ENCODE assay signal across 25 cellular contexts in the genomic region with DNA sequence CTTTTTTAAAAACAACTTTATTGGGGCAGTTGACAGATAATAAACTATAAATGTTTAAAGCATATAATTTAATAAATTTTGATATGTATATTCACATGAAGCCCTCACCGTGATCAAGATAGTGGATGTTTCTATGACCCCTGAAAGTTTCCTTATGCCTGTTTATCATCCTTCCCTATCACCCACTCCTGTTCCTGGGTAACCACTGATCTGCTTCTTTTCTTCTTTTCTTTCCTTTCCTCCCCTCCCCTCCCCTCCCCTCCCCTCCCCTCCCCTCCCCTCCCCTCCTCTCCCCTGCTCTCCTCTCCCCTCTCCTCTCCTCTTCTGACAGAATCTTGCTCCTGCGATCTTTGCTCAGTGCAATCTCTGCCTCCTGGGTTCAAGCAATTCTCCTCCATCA.
DNase-seq lines count a peak whose midpoint lies in the region; ATAC-seq, FAIRE-seq and TF ChIP-seq lines count a peak whose summit lies in the region.
"Had no signal": no experiment of that assay in that cellular context is flagged by ENCODE, and none has a peak within 500 bp of the region (broad histone marks: within the 10 kb centered on the region; RNA-seq: fewer than 3 reads in every experiment).

No MANE protein-coding gene starts in this region.

- DNase-seq in K562 (ENCODE audit: extremely low read depth in 1 of 4, low spot score in 3 of 4), result no peak
- no peak for DNase-seq in central memory CD8-positive, alpha-beta T cell (ENCODE audit: low spot score in 2 of 2)
- no peak for DNase-seq in stimulated activated effector memory CD8-positive, alpha-beta T cell treated with anti-CD3 and anti-CD28 coated beads, Interleukin-12 subunit alpha, Interleukin-12 subunit beta, amount 100 ng/mL, for 72 hours (ENCODE audit: low spot score in 2 of 2)
- DNase-seq in GM23338 (ENCODE audit: low spot score), result no peak
- DNase-seq: 8988T; ACHN; BE2C; CD4-positive, alpha-beta memory T cell; CD4-positive, CD25-positive, alpha-beta regulatory T cell; COR-L47; DMS 273 treated with DMSO at 0.1 percent for 48 hours; DMS153; DMS53; DMS79; DND-41; EL; GDM1 had no signal

- no peak overlapping the region for H3K9ac ChIP-seq in K562 (ENCODE audit: insufficient read depth in 1 of 2, low read depth in 2 of 2, low read length in 2 of 2)
- H3K9ac ChIP-seq: BLaER1 had no signal

- H3K9me1 ChIP-seq in K562 (ENCODE audit: control insufficient read depth, insufficient read depth, low read length), result no peaks in the 10 kb centered on the region

- no peak for TF ChIP-seq EP300 in K562 (IDR thresholded peaks at IDR 0.05; ENCODE audit: low read length)

- ATAC-seq in K562 (no peak), GM23338 (no peak), HG03354 (IDR thresholded peaks at IDR 0.05; ENCODE audit: poor library complexity, severe bottlenecking, unreplicated experiment) (no peak)
- no peak for ATAC-seq in central memory CD8-positive, alpha-beta T cell (replicated peaks; ENCODE audit: extremely low read depth, poor library complexity, severe bottlenecking)
- ATAC-seq in stimulated activated effector memory CD8-positive, alpha-beta T cell treated with anti-CD3 and anti-CD28 coated beads, Interleukin-12 subunit alpha, Interleukin-12 subunit beta, amount 100 ng/mL, for 72 hours, result no peak
- ATAC-seq: GM12878 had no signal

- TF ChIP-seq POLR2A in K562 (conservative IDR thresholded peaks at IDR 0.05), result no peak

- no peak overlapping the region for H3K27ac ChIP-seq in K562 (ENCODE audit: extremely low read depth, low read depth, low read length)
- H3K27ac ChIP-seq in GM23338 (ENCODE audit: low read depth), result no peak overlapping the region
- H3K27ac ChIP-seq: BLaER1 had no signal

- no peak overlapping the region for H2AFZ ChIP-seq in K562 (ENCODE audit: low read depth, low read length)
- no peak overlapping the region for H2AFZ ChIP-seq in GM23338

- no peaks in the 10 kb centered on the region for H3K27me3 Mint-ChIP-seq in central memory CD8-positive, alpha-beta T cell
- H3K27me3 Mint-ChIP-seq in GM23338 (ENCODE audit: insufficient read depth, low read depth, poor library complexity), result no peaks in the 10 kb centered on the region

- BruUV-seq in K562 (replicated peaks; lab: Mats Ljungman, UMichigan), result no TSS peak

- POLR2A ChIA-PET in K562 (lab: Yijun Ruan, JAX), result no interaction called here

- in situ Hi-C loops in K562 (cut with MboI), result no loop called here

- H3K4me2 ChIP-seq in K562 (ENCODE audit: insufficient read depth, low read length) (no peak overlapping the region), GM23338 (no peak overlapping the region)
- H3K4me2 ChIP-seq: BLaER1 had no signal

- no peak for FAIRE-seq in K562 (lab: Jason Lieb, UNC)
- FAIRE-seq: A204.1, GM12878, GM12892, GM18507 had no signal

- no peaks in the 10 kb centered on the region for H3K9me2 ChIP-seq in GM23338 (ENCODE audit: insufficient read depth)

- H3K9me3 Mint-ChIP-seq in central memory CD8-positive, alpha-beta T cell, result no peaks in the 10 kb centered on the region
- H3K9me3 Mint-ChIP-seq in stimulated activated effector memory CD8-positive, alpha-beta T cell treated with anti-CD3 and anti-CD28 coated beads, Interleukin-12 subunit alpha, Interleukin-12 subunit beta, amount 100 ng/mL, for 72 hours, result no peaks in the 10 kb centered on the region
- no peaks in the 10 kb centered on the region; the same call in 2 of the 3 replicates for H3K9me3 Mint-ChIP-seq in GM23338
- H3K9me3 Mint-ChIP-seq: CD8-positive, alpha-beta memory T cell had no signal

- H3F3A ChIP-seq in GM23338 (replicated peaks; ENCODE audit: low read depth), result no peaks in the 10 kb centered on the region

- H3K27me3 ChIP-seq in K562 (ENCODE audit: control insufficient read depth in 2 of 2, insufficient read depth in 2 of 2, low read length in 2 of 2) (no peaks in the 10 kb centered on the region), GM23338 (ENCODE audit: insufficient read depth) (no peaks in the 10 kb centered on the region)
- H3K27me3 ChIP-seq: BE2C, BLaER1 had no signal

- intact Hi-C loops in K562 (cut with micrococcal nuclease), result no loop called here

- no peaks in the 10 kb centered on the region for H3K9me3 ChIP-seq in K562 (replicated peaks; ENCODE audit: control insufficient read depth, insufficient read depth, low read depth, low read length)
- H3K9me3 ChIP-seq: BE2C, BLaER1 had no signal

- TF ChIP-seq RAD21 in K562 (CRISPR knock-in tag; conservative IDR thresholded peaks at IDR 0.05 in 1 of 2, IDR thresholded peaks at IDR 0.05 in 1 of 2), result no peak

- H3K36me3 ChIP-seq in K562 (ENCODE audit: control insufficient read depth, insufficient read depth, low read length) (no peaks in the 10 kb centered on the region), GM23338 (ENCODE audit: insufficient read depth) (no peaks in the 10 kb centered on the region)
- H3K36me3 ChIP-seq: BE2C, BLaER1 had no signal

- 0% methylated on average over 2 of the region's 2 CpGs for WGBS in K562 (ENCODE audit: insufficient coverage, low coverage, missing lambda C conversion rate)

- no peaks in the 10 kb centered on the region for H4K20me1 ChIP-seq in K562 (replicated peaks; ENCODE audit: control insufficient read depth, insufficient read depth, low read length)
- no peaks in the 10 kb centered on the region for H4K20me1 ChIP-seq in GM23338 (replicated peaks; ENCODE audit: insufficient read depth)
- H4K20me1 ChIP-seq: BLaER1 had no signal

- CTCF ChIA-PET in K562 (lab: Yijun Ruan, JAX; ENCODE audit: low intra/inter-chr PET ratio), result no interaction called here

- H3K36me3 Mint-ChIP-seq in central memory CD8-positive, alpha-beta T cell (ENCODE audit: insufficient read depth), result peaks cover 1% of the 10 kb centered on the region
- H3K36me3 Mint-ChIP-seq in stimulated activated effector memory CD8-positive, alpha-beta T cell treated with anti-CD3 and anti-CD28 coated beads, Interleukin-12 subunit alpha, Interleukin-12 subunit beta, amount 100 ng/mL, for 72 hours, result no peaks in the 10 kb centered on the region
- no peaks in the 10 kb centered on the region for H3K36me3 Mint-ChIP-seq in GM23338 (ENCODE audit: low read depth)
- H3K36me3 Mint-ChIP-seq: CD14-positive monocyte; CD4-positive, alpha-beta memory T cell; CD4-positive, CD25-positive, alpha-beta regulatory T cell; CD8-positive, alpha-beta memory T cell had no signal

- peak overlapping the region; percentile 82 for H3K27ac Mint-ChIP-seq in central memory CD8-positive, alpha-beta T cell (ENCODE audit: low read depth)
- no peak overlapping the region for H3K27ac Mint-ChIP-seq in stimulated activated effector memory CD8-positive, alpha-beta T cell treated with anti-CD3 and anti-CD28 coated beads, Interleukin-12 subunit alpha, Interleukin-12 subunit beta, amount 100 ng/mL, for 72 hours
- no peak overlapping the region for H3K27ac Mint-ChIP-seq in GM23338
- H3K27ac Mint-ChIP-seq: CD14-positive monocyte; CD4-positive, alpha-beta memory T cell; CD4-positive, CD25-positive, alpha-beta regulatory T cell had no signal

- H3K79me2 ChIP-seq in K562 (ENCODE audit: control insufficient read depth, insufficient read depth, low read length) (no peaks in the 10 kb centered on the region), GM23338 (replicated peaks; ENCODE audit: insufficient read depth) (no peaks in the 10 kb centered on the region)

- H3K4me3 ChIP-seq in K562 (no peak overlapping the region), GM23338 (no peak overlapping the region)
- H3K4me3 ChIP-seq: BLaER1, GM12878 had no signal

- H3K4me1 Mint-ChIP-seq in central memory CD8-positive, alpha-beta T cell, result peaks cover 23% of the 10 kb centered on the region
- peaks cover 7% of the 10 kb centered on the region for H3K4me1 Mint-ChIP-seq in stimulated activated effector memory CD8-positive, alpha-beta T cell treated with anti-CD3 and anti-CD28 coated beads, Interleukin-12 subunit alpha, Interleukin-12 subunit beta, amount 100 ng/mL, for 72 hours
- no peaks in the 10 kb centered on the region for H3K4me1 Mint-ChIP-seq in GM23338
- H3K4me1 Mint-ChIP-seq: CD14-positive monocyte; CD4-positive, alpha-beta memory T cell; CD4-positive, CD25-positive, alpha-beta regulatory T cell had no signal

- H3K4me1 ChIP-seq in K562 (replicated peaks in 1 of 2; ENCODE audit: control insufficient read depth in 2 of 2, insufficient read depth in 2 of 2, low read length in 2 of 2), result no peaks in the 10 kb centered on the region
- H3K4me1 ChIP-seq in GM23338 (ENCODE audit: insufficient read depth), result no peaks in the 10 kb centered on the region
- H3K4me1 ChIP-seq: BE2C, BLaER1 had no signal

- no peak overlapping the region for H3K4me3 Mint-ChIP-seq in central memory CD8-positive, alpha-beta T cell
- H3K4me3 Mint-ChIP-seq in stimulated activated effector memory CD8-positive, alpha-beta T cell treated with anti-CD3 and anti-CD28 coated beads, Interleukin-12 subunit alpha, Interleukin-12 subunit beta, amount 100 ng/mL, for 72 hours, result peak overlapping the region; percentile 42
- no peak overlapping the region for H3K4me3 Mint-ChIP-seq in GM23338
- H3K4me3 Mint-ChIP-seq: CD14-positive monocyte; CD4-positive, alpha-beta memory T cell; CD4-positive, CD25-positive, alpha-beta regulatory T cell had no signal

- no peak for TF ChIP-seq CTCF in K562 (IDR thresholded peaks at IDR 0.05 in 2 of 3, conservative IDR thresholded peaks at IDR 0.05 in 1 of 3; ENCODE audit: insufficient read depth in 2 of 3, low read depth in 1 of 3, low read length in 3 of 3)
- TF ChIP-seq CTCF in GM23338 (conservative IDR thresholded peaks at IDR 0.05; ENCODE audit: low read depth in 2 of 2), result no peak

TF ChIP-seq in K562, 482 proteins besides CTCF, POLR2A, EP300 and RAD21:
- peak; percentile 54 for TF ChIP-seq PCBP1 (IDR thresholded peaks at IDR 0.05; ENCODE audit: low read depth, low read length, poor library complexity, severe bottlenecking)
- peak; percentile 45 for TF ChIP-seq PCBP2 (IDR thresholded peaks at IDR 0.05; ENCODE audit: low read depth, low read length, poor library complexity, severe bottlenecking)
- TF ChIP-seq NR2F6 (CRISPR knock-in tag; IDR thresholded peaks at IDR 0.05), result no peak

TF ChIP-seq in GM23338, 12 proteins besides CTCF, POLR2A, EP300 and RAD21 (continues in another document):
- TF ChIP-seq EZH2phosphoT487 (IDR thresholded peaks at IDR 0.05; ENCODE audit: unreplicated experiment), result no peak
